ENCODE assay signal across 26 cellular contexts in genomic region chr3:4785551-4785950, GRCh38.
"Had no signal": no experiment of that assay in that cellular context is flagged by ENCODE, and none has a peak within 500 bp of the region (broad histone marks: within the 10 kb centered on the region; RNA-seq: fewer than 3 reads in every experiment).

No MANE protein-coding gene starts in this region.

- H3K4me3 ChIP-seq: dorsolateral prefrontal cortex, gastroesophageal sphincter, heart left ventricle, hepatocyte, lung, mucosa of descending colon, neural progenitor cell, prostate gland, right atrium auricular region, sigmoid colon, thoracic aorta, tibial nerve, upper lobe of left lung had no signal

- H3K36me3 ChIP-seq: neural progenitor cell had no signal

- H3K27me3 ChIP-seq: dorsolateral prefrontal cortex, gastroesophageal sphincter, heart left ventricle, hepatocyte, neural progenitor cell, right atrium auricular region, sigmoid colon, tibial nerve, upper lobe of left lung had no signal

- H3K27ac ChIP-seq: dorsolateral prefrontal cortex, foreskin keratinocyte, gastroesophageal sphincter, heart left ventricle, hepatocyte, neural progenitor cell, right atrium auricular region, sigmoid colon, thoracic aorta, tibial nerve, upper lobe of left lung had no signal

- H3K9me3 ChIP-seq: gastroesophageal sphincter, heart left ventricle, mucosa of descending colon, prostate gland, right atrium auricular region, sigmoid colon, thoracic aorta, tibial nerve, upper lobe of left lung had no signal

- H3K4me1 Mint-ChIP-seq: neural progenitor cell; stimulated activated memory B cell treated with anti-CD40 and anti-IgM and Interleukin-4, amounts not matched to agents 10 μg/mL and 1 μg/mL and 100 μg/mL, for 72 hours had no signal

- H3K9me3 Mint-ChIP-seq: natural killer cell treated with Interleukin-12 subunit alpha and Interleukin-12 subunit beta and Interleukin-15 and Interleukin-18, amount 100 ng/mL, for 72 hours; stimulated activated memory B cell treated with anti-CD40 and anti-IgM and Interleukin-4, amounts not matched to agents 10 μg/mL and 1 μg/mL and 100 μg/mL, for 72 hours; stimulated activated naive CD8-positive, alpha-beta T cell treated with anti-CD3 and anti-CD28 coated beads, Interleukin-15, Interleukin-2, amounts not matched to agents 100 ng/mL and 50 ng/mL, for 24 hours had no signal

- H3K27ac Mint-ChIP-seq: mesothelial cell of epicardium; stimulated activated memory B cell treated with anti-CD40 and anti-IgM and Interleukin-4, amounts not matched to agents 10 μg/mL and 1 μg/mL and 100 μg/mL, for 72 hours; stimulated activated naive CD8-positive, alpha-beta T cell treated with anti-CD3 and anti-CD28 coated beads, Interleukin-15, Interleukin-2, amounts not matched to agents 100 ng/mL and 50 ng/mL, for 24 hours had no signal

- H3K4me1 ChIP-seq: foreskin keratinocyte, neural progenitor cell, prostate gland had no signal

- H3K27me3 Mint-ChIP-seq: naive B cell; natural killer cell treated with Interleukin-12 subunit alpha and Interleukin-12 subunit beta and Interleukin-15 and Interleukin-18, amount 100 ng/mL, for 72 hours; stimulated activated memory B cell treated with anti-CD40 and anti-IgM and Interleukin-4, amounts not matched to agents 10 μg/mL and 1 μg/mL and 100 μg/mL, for 72 hours; stimulated activated naive CD8-positive, alpha-beta T cell treated with anti-CD3 and anti-CD28 coated beads, Interleukin-15, Interleukin-2, amounts not matched to agents 100 ng/mL and 50 ng/mL, for 24 hours had no signal

- DNase-seq: cortex of kidney; dorsolateral prefrontal cortex; effector CD4-positive, alpha-beta T cell; foreskin keratinocyte; heart left ventricle; kidney; mesenchymal stem cell; mucosa of descending colon; naive B cell; sigmoid colon; stimulated activated CD4-positive, alpha-beta T cell treated with anti-CD3 and anti-CD28 coated beads, Interleukin-2, amount 100 ng/mL, for 24 hours; stimulated activated CD4-positive, alpha-beta T cell treated with anti-CD3 and anti-CD28 coated beads, Interleukin-4, amount 100 ng/mL, for 24 hours; upper lobe of left lung had no signal

- H3K4me3 Mint-ChIP-seq: mesothelial cell of epicardium; naive B cell; natural killer cell treated with Interleukin-12 subunit alpha and Interleukin-12 subunit beta and Interleukin-15 and Interleukin-18, amount 100 ng/mL, for 72 hours; neural progenitor cell; stimulated activated memory B cell treated with anti-CD40 and anti-IgM and Interleukin-4, amounts not matched to agents 10 μg/mL and 1 μg/mL and 100 μg/mL, for 72 hours; stimulated activated naive CD8-positive, alpha-beta T cell treated with anti-CD3 and anti-CD28 coated beads, Interleukin-15, Interleukin-2, amounts not matched to agents 100 ng/mL and 50 ng/mL, for 24 hours had no signal

- ATAC-seq: gastroesophageal sphincter; heart left ventricle; left lobe of liver; mucosa of descending colon; natural killer cell treated with Interleukin-12 subunit alpha and Interleukin-12 subunit beta and Interleukin-15 and Interleukin-18, amount 100 ng/mL, for 72 hours; stimulated activated memory B cell treated with anti-CD40 and anti-IgM and Interleukin-4, amounts not matched to agents 10 μg/mL and 1 μg/mL and 100 μg/mL, for 72 hours had no signal
